8 cellular contexts compared by ENCODE assay signal in the genomic region with DNA sequence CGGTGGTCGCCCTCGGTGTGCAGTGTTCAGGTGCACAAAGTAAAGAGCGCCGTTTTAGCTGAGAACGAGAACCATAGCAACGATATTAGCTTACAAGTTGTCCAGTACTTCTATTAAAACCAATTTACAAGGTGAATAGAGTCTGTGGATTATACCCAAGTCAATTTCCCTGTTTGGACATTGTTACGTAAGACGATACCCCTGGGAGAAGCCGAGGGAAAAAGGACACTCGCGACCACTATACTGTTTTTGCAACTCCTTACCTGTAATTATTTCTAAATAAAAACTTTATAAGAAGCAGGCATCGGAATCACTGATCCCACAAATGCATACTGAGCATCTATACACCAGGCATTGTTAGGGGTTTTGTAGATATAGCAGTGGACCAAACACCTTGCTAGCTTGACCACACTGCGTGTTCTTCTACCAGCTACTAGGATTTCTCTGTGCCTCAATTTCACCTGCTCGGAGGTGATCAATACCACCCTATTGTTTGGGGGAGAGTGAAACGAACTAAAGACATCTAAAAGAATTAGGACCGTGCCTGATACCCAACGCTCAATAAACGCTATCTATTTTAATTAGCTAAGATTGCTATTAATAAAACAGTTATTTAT. TPM values are rescaled to one million over a fixed set of nuclear protein-coding genes. Genes with fewer than 3 reads are reported as not detected.
A peak's percentile ranks its signal among the peaks of the same experiment; 100 is the strongest.
DNase-seq lines count a peak whose midpoint lies in the region; ATAC-seq and TF ChIP-seq lines count a peak whose summit lies in the region.

No MANE protein-coding gene starts in this region.

- H3K4me3 Mint-ChIP-seq in IgD-negative memory B cell = peak overlapping the region; percentile 92 to 100 (median 98)
- peak overlapping the region; percentile 92 to 99 (median 97) for H3K4me3 Mint-ChIP-seq in naive thymus-derived CD8-positive, alpha-beta T cell

- peaks cover 7% of the 10 kb centered on the region for H3K36me3 Mint-ChIP-seq in IgD-negative memory B cell
- peaks cover 0 to 42% (median 13%) of the 10 kb centered on the region in 3 donors for H3K36me3 Mint-ChIP-seq in naive thymus-derived CD8-positive, alpha-beta T cell

- H3K9me3 Mint-ChIP-seq in IgD-negative memory B cell = peaks cover 0 to 1% (median 0%) of the 10 kb centered on the region in 3 donors
- no peaks in the 10 kb centered on the region for H3K9me3 Mint-ChIP-seq in naive thymus-derived CD8-positive, alpha-beta T cell

- no peaks in the 10 kb centered on the region for H3K27me3 ChIP-seq in BLaER1

- peak overlapping the region; percentile 98 for H3K27ac ChIP-seq in BLaER1

- no peaks in the 10 kb centered on the region for H3K9me3 ChIP-seq in BLaER1

- peak overlapping the region; percentile 98 for H3K4me2 ChIP-seq in BLaER1

- H3K4me1 Mint-ChIP-seq in IgD-negative memory B cell = peaks cover 22 to 34% (median 30%) of the 10 kb centered on the region in 3 donors
- H3K4me1 Mint-ChIP-seq in naive thymus-derived CD8-positive, alpha-beta T cell = peaks cover 15 to 70% (median 48%) of the 10 kb centered on the region in 4 donors

- POLR2A ChIA-PET in naive thymus-derived CD8-positive, alpha-beta T cell (lab: Charles Lee) = interaction anchor here (0.6 to 2.9 kb wide), 23 partner anchors 10 to 416 kb away, joined by 3 to 46 read pairs (median 6); partner anchors contain the start of genes CHAF1A, DAPK3, MRPL54 and PIAS4

- DNase-seq in choroid plexus epithelial cell (ENCODE audit: low read depth) = no peak
- DNase-seq in naive thymus-derived CD8-positive, alpha-beta T cell = no peak
- DNase-seq in NCI-H774 (lab: John Stamatoyannopoulos, UW) = no peak
- DNase-seq in SKM-1 (lab: John Stamatoyannopoulos, UW; ENCODE audit: unreplicated experiment) = no peak
- no peak for DNase-seq in HCEC 1CT
- DNase-seq in kidney tubule cell (ENCODE audit: low spot score) = no peak

- TF ChIP-seq CTCF in choroid plexus epithelial cell (conservative IDR thresholded peaks at IDR 0.05; ENCODE audit: low read depth, low read length) = no peak

- H4K20me1 ChIP-seq in BLaER1 = peaks cover 45% of the 10 kb centered on the region

- no peak for ATAC-seq in naive thymus-derived CD8-positive, alpha-beta T cell

- no peaks in the 10 kb centered on the region for H3K27me3 Mint-ChIP-seq in IgD-negative memory B cell
- no peaks in the 10 kb centered on the region for H3K27me3 Mint-ChIP-seq in naive thymus-derived CD8-positive, alpha-beta T cell

- H3K4me1 ChIP-seq in BLaER1 = peaks cover 60% of the 10 kb centered on the region

- peak overlapping the region; percentile 100 for H3K9ac ChIP-seq in BLaER1

- H3K4me3 ChIP-seq in BLaER1 = peak overlapping the region; percentile 97
- peak overlapping the region; percentile 98 for H3K4me3 ChIP-seq in choroid plexus epithelial cell (ENCODE audit: low read depth, low read length)

- H3K27ac Mint-ChIP-seq in IgD-negative memory B cell = peak overlapping the region; percentile 93 to 99 (median 95)
- peak overlapping the region; percentile 92 to 98 (median 97) for H3K27ac Mint-ChIP-seq in naive thymus-derived CD8-positive, alpha-beta T cell

- peaks cover 40% of the 10 kb centered on the region for H3K36me3 ChIP-seq in BLaER1

RNA-seq across cellular contexts. Expression of gene EEF2, which starts 0.5 kb away (rescaled TPM):
- 1,056 TPM for polyA plus RNA-seq in IgD-negative memory B cell
- total RNA-seq in naive thymus-derived CD8-positive, alpha-beta T cell = 1,000 to 10,000 TPM; 2,204 to 2,252 TPM
- polyA plus RNA-seq in naive thymus-derived CD8-positive, alpha-beta T cell = 100 to 1,000 TPM; 546 to 682 (median 600) TPM

RNA-seq across cellular contexts. Expression of gene DAPK3, which starts 14.9 kb away (rescaled TPM):
- 34.7 TPM for polyA plus RNA-seq in IgD-negative memory B cell
- 10 to 100 TPM; 35.1 to 37.8 TPM for total RNA-seq in naive thymus-derived CD8-positive, alpha-beta T cell
- 10 to 100 TPM; 17.7 to 27.7 (median 24.1) TPM for polyA plus RNA-seq in naive thymus-derived CD8-positive, alpha-beta T cell

RNA-seq across cellular contexts. Expression of gene PIAS4, which starts 21.8 kb away (rescaled TPM):
- polyA plus RNA-seq in IgD-negative memory B cell = 8.9 TPM
- 10 to 100 TPM; 34.4 to 34.9 TPM for total RNA-seq in naive thymus-derived CD8-positive, alpha-beta T cell
- polyA plus RNA-seq in naive thymus-derived CD8-positive, alpha-beta T cell = 1 to 10 TPM; 3.2 to 4.9 (median 4.5) TPM

RNA-seq across cellular contexts. Expression of gene NMRK2, which starts 52.9 kb away (rescaled TPM):
- not detected for polyA plus RNA-seq in IgD-negative memory B cell
- not detected for total RNA-seq in naive thymus-derived CD8-positive, alpha-beta T cell
- not detected for polyA plus RNA-seq in naive thymus-derived CD8-positive, alpha-beta T cell
